Comparison of ENCODE assay signal across 8 cellular contexts in genomic region chr1:83487460-83487859, GRCh38.
DNase-seq lines count a peak whose midpoint lies in the region; ATAC-seq lines count a peak whose summit lies in the region.
"Not testable (repeated sequence)": the region's sequence is repeated elsewhere in the genome, so short reads cannot be mapped to it uniquely, and the experiment has no call there.

No MANE protein-coding gene starts in this region.

- H3K4me1 Mint-ChIP-seq in T-helper 2 cell treated with Interferon-gamma antibody and Interleukin-4, amounts not matched to agents 5 μg/mL and 100 μg/mL, for 36 hours (ENCODE audit: low read depth) = peaks cover 34% of the 10 kb centered on the region
- H3K4me1 Mint-ChIP-seq in activated naive CD8-positive, alpha-beta T cell treated with anti-CD3 and anti-CD28 coated beads, Interleukin-2, amount 50 U/mL, for 24 hours = peaks cover 44% of the 10 kb centered on the region

- H3K27ac Mint-ChIP-seq in T-helper 2 cell treated with Interferon-gamma antibody and Interleukin-4, amounts not matched to agents 5 μg/mL and 100 μg/mL, for 36 hours = peak overlapping the region; percentile 77
- peak overlapping the region; percentile 29 for H3K27ac Mint-ChIP-seq in activated naive CD8-positive, alpha-beta T cell treated with anti-CD3 and anti-CD28 coated beads, Interleukin-2, amount 50 U/mL, for 24 hours

- H3K9me3 Mint-ChIP-seq in T-helper 2 cell treated with Interferon-gamma antibody and Interleukin-4, amounts not matched to agents 5 μg/mL and 100 μg/mL, for 36 hours = not testable (repeated sequence)
- H3K9me3 Mint-ChIP-seq in activated naive CD8-positive, alpha-beta T cell treated with anti-CD3 and anti-CD28 coated beads, Interleukin-2, amount 50 U/mL, for 24 hours = peaks cover 12% of the 10 kb centered on the region

- DNase-seq in T-helper 2 cell treated with Interferon-gamma antibody and Interleukin-4, amounts not matched to agents 5 μg/mL and 100 μg/mL, for 36 hours (ENCODE audit: low spot score); activated naive CD8-positive, alpha-beta T cell treated with anti-CD3 and anti-CD28 coated beads, Interleukin-2, amount 50 U/mL, for 24 hours: not testable (repeated sequence)

- not testable (repeated sequence) for H3K36me3 Mint-ChIP-seq in T-helper 2 cell treated with Interferon-gamma antibody and Interleukin-4, amounts not matched to agents 5 μg/mL and 100 μg/mL, for 36 hours (ENCODE audit: low read depth); activated naive CD8-positive, alpha-beta T cell treated with anti-CD3 and anti-CD28 coated beads, Interleukin-2, amount 50 U/mL, for 24 hours (ENCODE audit: low read depth)

- not testable (repeated sequence) for H3K27me3 Mint-ChIP-seq in T-helper 2 cell treated with Interferon-gamma antibody and Interleukin-4, amounts not matched to agents 5 μg/mL and 100 μg/mL, for 36 hours (ENCODE audit: low read depth); activated naive CD8-positive, alpha-beta T cell treated with anti-CD3 and anti-CD28 coated beads, Interleukin-2, amount 50 U/mL, for 24 hours

- not testable (repeated sequence) for H3K4me3 Mint-ChIP-seq in T-helper 2 cell treated with Interferon-gamma antibody and Interleukin-4, amounts not matched to agents 5 μg/mL and 100 μg/mL, for 36 hours; activated naive CD8-positive, alpha-beta T cell treated with anti-CD3 and anti-CD28 coated beads, Interleukin-2, amount 50 U/mL, for 24 hours

- ATAC-seq in GM18498 (IDR thresholded peaks at IDR 0.05; ENCODE audit: unreplicated experiment) = peak; percentile 40
- ATAC-seq in GM18909 (IDR thresholded peaks at IDR 0.05; ENCODE audit: poor library complexity, unreplicated experiment) = peak; percentile 37
- ATAC-seq in GM19463 (IDR thresholded peaks at IDR 0.05; ENCODE audit: unreplicated experiment) = peak; percentile 37
- ATAC-seq in GM21786 (IDR thresholded peaks at IDR 0.05; ENCODE audit: unreplicated experiment) = peak; percentile 33
- peak; percentile 50 for ATAC-seq in HG02870 (IDR thresholded peaks at IDR 0.05; ENCODE audit: unreplicated experiment)
- peak; percentile 25 for ATAC-seq in HG03280 (IDR thresholded peaks at IDR 0.05; ENCODE audit: unreplicated experiment)
- ATAC-seq in activated naive CD8-positive, alpha-beta T cell treated with anti-CD3 and anti-CD28 coated beads, Interleukin-2, amount 50 U/mL, for 24 hours = peak; percentile 20
